28 cellular contexts compared by ENCODE assay signal in the genomic region with DNA sequence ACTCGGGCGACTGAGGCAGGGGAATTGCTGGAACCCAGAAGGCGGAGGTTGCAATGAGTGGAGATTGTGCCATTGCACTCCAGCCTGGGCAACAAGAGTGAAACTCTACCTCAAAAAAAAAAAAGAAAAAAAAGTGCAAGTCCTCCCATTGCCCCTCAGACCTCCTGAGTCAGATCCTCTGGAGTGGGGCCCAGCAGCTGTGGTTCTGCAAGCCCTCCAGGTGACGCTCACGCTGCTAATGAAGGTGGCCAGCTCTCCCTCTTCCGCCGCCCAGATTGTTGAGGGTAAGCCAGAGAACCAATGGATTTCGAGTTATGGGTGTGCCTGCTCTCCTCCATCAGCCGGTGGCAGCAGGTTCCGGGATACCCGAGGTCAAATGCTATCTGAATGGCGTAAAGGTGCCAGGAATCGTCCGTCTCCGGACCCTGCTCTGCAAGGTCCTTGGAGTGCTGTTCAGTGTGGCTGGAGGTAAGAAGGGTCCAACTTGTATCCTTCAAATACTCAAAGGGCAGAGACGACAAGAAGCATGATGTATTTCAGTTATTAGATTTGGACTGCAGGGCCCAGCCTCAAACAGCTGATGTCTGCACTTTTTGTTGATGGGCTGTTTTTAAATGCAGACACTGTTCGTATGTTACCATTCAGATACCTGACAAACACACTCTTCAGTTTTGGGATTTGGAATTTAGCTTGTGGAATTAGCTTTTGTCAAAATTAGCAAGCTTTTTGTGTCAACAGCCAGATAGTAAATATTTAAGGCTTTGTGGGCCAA. TPM values are rescaled to one million over a fixed set of nuclear protein-coding genes. Genes with fewer than 3 reads are reported as not detected.
DNase-seq lines count a peak whose midpoint lies in the region; ATAC-seq, FAIRE-seq and TF ChIP-seq lines count a peak whose summit lies in the region.
"Had no signal": no experiment of that assay in that cellular context is flagged by ENCODE, and none has a peak within 500 bp of the region (broad histone marks: within the 10 kb centered on the region; RNA-seq: fewer than 3 reads in every experiment).

No MANE protein-coding gene starts in this region.

- no peaks in the 10 kb centered on the region for H3K9me3 Mint-ChIP-seq in natural killer cell treated with Interleukin-12 subunit alpha and Interleukin-12 subunit beta and Interleukin-15 and Interleukin-18, amount 100 ng/mL, for 72 hours
- H3K9me3 Mint-ChIP-seq in natural killer cell = no peaks in the 10 kb centered on the region

- H3K4me1 ChIP-seq in upper lobe of right lung = no peaks in the 10 kb centered on the region

- H3K9me3 ChIP-seq in upper lobe of right lung = no peaks in the 10 kb centered on the region
- H3K9me3 ChIP-seq: BLaER1, SJSA1 had no signal

- peak; percentile 38 for DNase-seq in natural killer cell treated with Interleukin-12 subunit alpha and Interleukin-12 subunit beta and Interleukin-15 and Interleukin-18, amount 100 ng/mL, for 72 hours (ENCODE audit: low spot score)
- DNase-seq in natural killer cell (no peak), astrocyte of the hippocampus (ENCODE audit: low read depth, low spot score) (peak; percentile 79), iris pigment epithelial cell (ENCODE audit: low read depth) (peak; percentile 21), upper lobe of right lung (peak; percentile 28), OCI-M2 (lab: John Stamatoyannopoulos, UW; ENCODE audit: unreplicated experiment) (no peak), HTR-8/SVneo (ENCODE audit: insufficient read length, low spot score) (no peak), medulla oblongata (ENCODE audit: extremely low spot score) (no peak)
- DNase-seq: CD4-positive, CD25-positive, alpha-beta regulatory T cell; DMS53; GDM1; Kasumi-1; NCI-H1092 treated with DMSO at 0.1 percent for 48 hours; NCI-H1436 treated with DMSO at 0.1 percent for 48 hours; NCI-H1930; NCI-H2107; NCI-H526 treated with DMSO at 0.1 percent for 48 hours; Right ventricle myocardium superior; RPMI8226 had no signal

- peaks cover 15% of the 10 kb centered on the region for H3K36me3 Mint-ChIP-seq in natural killer cell treated with Interleukin-12 subunit alpha and Interleukin-12 subunit beta and Interleukin-15 and Interleukin-18, amount 100 ng/mL, for 72 hours
- peaks cover 15% of the 10 kb centered on the region for H3K36me3 Mint-ChIP-seq in natural killer cell

- no peak overlapping the region for H3K27ac Mint-ChIP-seq in natural killer cell treated with Interleukin-12 subunit alpha and Interleukin-12 subunit beta and Interleukin-15 and Interleukin-18, amount 100 ng/mL, for 72 hours
- H3K27ac Mint-ChIP-seq in natural killer cell = no peak overlapping the region

- no peak for FAIRE-seq in HTR-8/SVneo (lab: Jason Lieb, UNC)
- FAIRE-seq: D721Med, GM12891, H1 had no signal

- H3K27me3 Mint-ChIP-seq in natural killer cell treated with Interleukin-12 subunit alpha and Interleukin-12 subunit beta and Interleukin-15 and Interleukin-18, amount 100 ng/mL, for 72 hours = no peaks in the 10 kb centered on the region
- no peaks in the 10 kb centered on the region for H3K27me3 Mint-ChIP-seq in natural killer cell (ENCODE audit: low read depth in 2 of 2)
- H3K27me3 Mint-ChIP-seq: CD4-positive, CD25-positive, alpha-beta regulatory T cell had no signal

- H3K27me3 ChIP-seq in upper lobe of right lung = no peaks in the 10 kb centered on the region
- H3K27me3 ChIP-seq: BLaER1, SJSA1 had no signal

- H3K36me3 ChIP-seq in upper lobe of right lung = peaks cover 99% of the 10 kb centered on the region

- H3K4me3 ChIP-seq in upper lobe of right lung = no peak overlapping the region
- H3K4me3 ChIP-seq: BLaER1, SJSA1 had no signal

- no peak overlapping the region for H3K4me3 Mint-ChIP-seq in natural killer cell treated with Interleukin-12 subunit alpha and Interleukin-12 subunit beta and Interleukin-15 and Interleukin-18, amount 100 ng/mL, for 72 hours
- no peak overlapping the region for H3K4me3 Mint-ChIP-seq in natural killer cell
- H3K4me3 Mint-ChIP-seq: CD4-positive, CD25-positive, alpha-beta regulatory T cell had no signal

- TF ChIP-seq CTCF in natural killer cell (IDR thresholded peaks at IDR 0.05) = no peak
- TF ChIP-seq CTCF in upper lobe of right lung (IDR thresholded peaks at IDR 0.05) = no peak

- no peaks in the 10 kb centered on the region for H3K4me1 Mint-ChIP-seq in natural killer cell treated with Interleukin-12 subunit alpha and Interleukin-12 subunit beta and Interleukin-15 and Interleukin-18, amount 100 ng/mL, for 72 hours (ENCODE audit: low read depth in 2 of 2)
- H3K4me1 Mint-ChIP-seq in natural killer cell = no peaks in the 10 kb centered on the region

- H3K27ac ChIP-seq in upper lobe of right lung = no peak overlapping the region
- H3K27ac ChIP-seq: BLaER1, SJSA1 had no signal

- intact Hi-C loops in natural killer cell (cut with micrococcal nuclease) = no loop called here
- intact Hi-C loops in upper lobe of right lung (cut with DNase I) = no loop called here

- ATAC-seq in natural killer cell treated with Interleukin-12 subunit alpha and Interleukin-12 subunit beta and Interleukin-15 and Interleukin-18, amount 100 ng/mL, for 72 hours = no peak
- ATAC-seq in natural killer cell (no peak), upper lobe of right lung (no peak)
- ATAC-seq: HCT116 had no signal

RNA-seq across cellular contexts. Expression of gene CLCN6, which starts 17.6 kb away (rescaled TPM):
- 10 to 100 TPM; 15.0 to 31.0 TPM for total RNA-seq in natural killer cell treated with Interleukin-12 subunit alpha and Interleukin-12 subunit beta and Interleukin-15 and Interleukin-18, amount 100 ng/mL, for 72 hours
- 10 to 100 TPM; 21.4 to 28.6 (median 25.6) TPM for total RNA-seq in natural killer cell
- total RNA-seq in upper lobe of right lung = 33.7 TPM

RNA-seq across cellular contexts. Expression of gene MTHFR, which starts 17.8 kb away (rescaled TPM):
- total RNA-seq in natural killer cell treated with Interleukin-12 subunit alpha and Interleukin-12 subunit beta and Interleukin-15 and Interleukin-18, amount 100 ng/mL, for 72 hours = 10 to 100 TPM; 25.7 to 30.4 TPM
- 10 to 100 TPM; 61.8 to 78.4 (median 69.5) TPM for total RNA-seq in natural killer cell
- 45.4 TPM for total RNA-seq in upper lobe of right lung

RNA-seq across cellular contexts. Expression of gene NPPA, which starts 24.0 kb away (rescaled TPM):
- total RNA-seq in natural killer cell treated with Interleukin-12 subunit alpha and Interleukin-12 subunit beta and Interleukin-15 and Interleukin-18, amount 100 ng/mL, for 72 hours = not detected
- not detected for total RNA-seq in natural killer cell
- 8.4 TPM for total RNA-seq in upper lobe of right lung
- total RNA-seq: A172; CD4-positive, CD25-positive, alpha-beta regulatory T cell; H1; M059J; NCI-H460; SJSA1 had no signal

RNA-seq across cellular contexts. Expression of gene NPPB, which starts 35.2 kb away (rescaled TPM):
- not detected for total RNA-seq in natural killer cell treated with Interleukin-12 subunit alpha and Interleukin-12 subunit beta and Interleukin-15 and Interleukin-18, amount 100 ng/mL, for 72 hours
- total RNA-seq in natural killer cell (not detected), upper lobe of right lung (0.81 TPM)
- total RNA-seq: CD4-positive, CD25-positive, alpha-beta regulatory T cell; NCI-H460 had no signal

Comparison
In these comparisons a context has a peak if more than half of its experiments do, and no peak if none do; other contexts are left out.
1. DNase-seq: peak in natural killer cell treated with Interleukin-12 subunit alpha and Interleukin-12 subunit beta and Interleukin-15 and Interleukin-18, amount 100 ng/mL, for 72 hours (single experiment), astrocyte of the hippocampus (single experiment), iris pigment epithelial cell (single experiment) and upper lobe of right lung (single experiment); none in natural killer cell (single experiment), OCI-M2 (single experiment), HTR-8/SVneo (single experiment) and medulla oblongata (single experiment).